ENCODE assay signal across 12 cellular contexts in genomic region chr17:5241861-5242671, GRCh38. TPM values are rescaled to one million over a fixed set of nuclear protein-coding genes. Genes with fewer than 3 reads are reported as not detected.
DNase-seq lines count a peak whose midpoint lies in the region; ATAC-seq and TF ChIP-seq lines count a peak whose summit lies in the region.
"Had no signal": no experiment of that assay in that cellular context is flagged by ENCODE, and none has a peak within 500 bp of the region (broad histone marks: within the 10 kb centered on the region; RNA-seq: fewer than 3 reads in every experiment).

No MANE protein-coding gene starts in this region.

- no peaks in the 10 kb centered on the region for H3K4me1 ChIP-seq in muscle layer of duodenum (ENCODE audit: control insufficient read depth in 1 of 2, insufficient read depth in 2 of 2, low read length in 2 of 2)

- H3K9me3 ChIP-seq in muscle layer of duodenum (ENCODE audit: control insufficient read depth in 1 of 2, low read length in 2 of 2), result no peaks in the 10 kb centered on the region

- in situ Hi-C loops in GM13977 (cut with MboI; ENCODE audit: low pct_unique_long_range_greater_than_20kb, low sequenced_read_pairs, unreplicated experiment), result no loop called here

- peak overlapping the region; percentile 51 for H3K27ac ChIP-seq in muscle layer of duodenum (ENCODE audit: low read length)
- H3K27ac ChIP-seq: VCaP had no signal

- peak overlapping the region; percentile 56 to 62 for H3K4me3 Mint-ChIP-seq in activated T-cell treated with anti-CD3 and anti-CD28 coated beads, Interleukin-2, amount 50 U/mL, for 72 hours
- no peak overlapping the region for H3K4me3 Mint-ChIP-seq in activated T-helper 2 cell treated with anti-CD3 and anti-CD28 coated beads, Interferon-gamma antibody, Interleukin-2, Interleukin-4, amounts not matched to agents 10 μg/mL and 5 μg/mL and 100 μg/mL, durations not matched to agents 14 hours and 24 hours and 36 hours (ENCODE audit: low read depth)
- H3K4me3 Mint-ChIP-seq: dendritic cell treated with granulocyte-macrophage colony-stimulating factor and Interleukin-4, amounts not matched to agents 40 ng/mL and 50 ng/mL, for 4 days; mesothelial cell of epicardium had no signal

- no peaks in the 10 kb centered on the region for H3K27me3 ChIP-seq in muscle layer of duodenum (ENCODE audit: low read depth, low read length)

- H3K9me3 Mint-ChIP-seq in activated T-cell treated with anti-CD3 and anti-CD28 coated beads, Interleukin-2, amount 50 U/mL, for 72 hours, result peaks cover 0 to 2% of the 10 kb centered on the region in 2 donors
- no peaks in the 10 kb centered on the region for H3K9me3 Mint-ChIP-seq in activated T-helper 2 cell treated with anti-CD3 and anti-CD28 coated beads, Interferon-gamma antibody, Interleukin-2, Interleukin-4, amounts not matched to agents 10 μg/mL and 5 μg/mL and 100 μg/mL, durations not matched to agents 14 hours and 24 hours and 36 hours
- H3K9me3 Mint-ChIP-seq: dendritic cell treated with granulocyte-macrophage colony-stimulating factor and Interleukin-4, amounts not matched to agents 40 ng/mL and 50 ng/mL, for 4 days; mesothelial cell of epicardium had no signal

- peak overlapping the region; percentile 84 for H3K27ac Mint-ChIP-seq in activated T-cell treated with anti-CD3 and anti-CD28 coated beads, Interleukin-2, amount 50 U/mL, for 72 hours
- no peak overlapping the region for H3K27ac Mint-ChIP-seq in activated T-helper 2 cell treated with anti-CD3 and anti-CD28 coated beads, Interferon-gamma antibody, Interleukin-2, Interleukin-4, amounts not matched to agents 10 μg/mL and 5 μg/mL and 100 μg/mL, durations not matched to agents 14 hours and 24 hours and 36 hours
- H3K27ac Mint-ChIP-seq: dendritic cell treated with granulocyte-macrophage colony-stimulating factor and Interleukin-4, amounts not matched to agents 40 ng/mL and 50 ng/mL, for 4 days; mesothelial cell of epicardium had no signal

- peak; percentile 68 for ATAC-seq in GM21786 (IDR thresholded peaks at IDR 0.05; ENCODE audit: unreplicated experiment)
- ATAC-seq in activated T-cell treated with anti-CD3 and anti-CD28 coated beads, Interleukin-2, amount 50 U/mL, for 72 hours (replicated peaks in 1 of 2), result peak in 1 of 2 donors; percentile 40

- no peaks in the 10 kb centered on the region for H3K27me3 Mint-ChIP-seq in activated T-cell treated with anti-CD3 and anti-CD28 coated beads, Interleukin-2, amount 50 U/mL, for 72 hours (ENCODE audit: low read depth)
- H3K27me3 Mint-ChIP-seq in activated T-helper 2 cell treated with anti-CD3 and anti-CD28 coated beads, Interferon-gamma antibody, Interleukin-2, Interleukin-4, amounts not matched to agents 10 μg/mL and 5 μg/mL and 100 μg/mL, durations not matched to agents 14 hours and 24 hours and 36 hours (ENCODE audit: low read depth), result no peaks in the 10 kb centered on the region

- H3K4me3 ChIP-seq in muscle layer of duodenum (ENCODE audit: low read depth in 1 of 2, low read length in 2 of 2), result peak overlapping the region in 1 of 2 donors; percentile 21

- no peaks in the 10 kb centered on the region for H3K36me3 Mint-ChIP-seq in activated T-cell treated with anti-CD3 and anti-CD28 coated beads, Interleukin-2, amount 50 U/mL, for 72 hours (ENCODE audit: insufficient read depth in 2 of 2)
- no peaks in the 10 kb centered on the region for H3K36me3 Mint-ChIP-seq in activated T-helper 2 cell treated with anti-CD3 and anti-CD28 coated beads, Interferon-gamma antibody, Interleukin-2, Interleukin-4, amounts not matched to agents 10 μg/mL and 5 μg/mL and 100 μg/mL, durations not matched to agents 14 hours and 24 hours and 36 hours (ENCODE audit: low read depth)
- H3K36me3 Mint-ChIP-seq: mesothelial cell of epicardium had no signal

- H3K4me1 Mint-ChIP-seq in activated T-cell treated with anti-CD3 and anti-CD28 coated beads, Interleukin-2, amount 50 U/mL, for 72 hours (ENCODE audit: low read depth), result peaks cover 25% of the 10 kb centered on the region
- H3K4me1 Mint-ChIP-seq in activated T-helper 2 cell treated with anti-CD3 and anti-CD28 coated beads, Interferon-gamma antibody, Interleukin-2, Interleukin-4, amounts not matched to agents 10 μg/mL and 5 μg/mL and 100 μg/mL, durations not matched to agents 14 hours and 24 hours and 36 hours (ENCODE audit: low read depth), result peaks cover 4% of the 10 kb centered on the region
- H3K4me1 Mint-ChIP-seq: mesothelial cell of epicardium had no signal

- H3K36me3 ChIP-seq in muscle layer of duodenum (ENCODE audit: control insufficient read depth in 1 of 2, insufficient read depth in 2 of 2, low read length in 2 of 2), result no peaks in the 10 kb centered on the region

- no peak for TF ChIP-seq CTCF in GM13977 (IDR thresholded peaks at IDR 0.05; ENCODE audit: extremely low read depth, insufficient read depth, missing control alignments)

- DNase-seq in GM13977 (ENCODE audit: low spot score) (peak; percentile 65), DMS79 treated with DMSO at 0.1 percent for 48 hours (lab: John Stamatoyannopoulos, UW) (no peak), globus pallidus (ENCODE audit: low spot score) (no peak), CD1c-positive myeloid dendritic cell (ENCODE audit: extremely low spot score) (no peak)
- no peak for DNase-seq in activated T-cell treated with anti-CD3 and anti-CD28 coated beads, Interleukin-2, amount 50 U/mL, for 72 hours
- no peak for DNase-seq in activated T-helper 2 cell treated with anti-CD3 and anti-CD28 coated beads, Interferon-gamma antibody, Interleukin-2, Interleukin-4, amounts not matched to agents 10 μg/mL and 5 μg/mL and 100 μg/mL, durations not matched to agents 14 hours and 24 hours and 36 hours (ENCODE audit: low spot score)
- DNase-seq: NCI-H2171 treated with DMSO at 0.1 percent for 48 hours had no signal

- intact Hi-C loops in activated T-helper 2 cell treated with anti-CD3 and anti-CD28 coated beads, Interferon-gamma antibody, Interleukin-2, Interleukin-4, amounts not matched to agents 10 μg/mL and 5 μg/mL and 100 μg/mL, durations not matched to agents 14 hours and 24 hours and 36 hours (cut with micrococcal nuclease), result no loop called here

RNA-seq across cellular contexts. Expression of gene SCIMP, which starts 7.4 kb away (rescaled TPM):
- not detected for total RNA-seq in activated T-cell treated with anti-CD3 and anti-CD28 coated beads, Interleukin-2, amount 50 U/mL, for 72 hours
- total RNA-seq in activated T-helper 2 cell treated with anti-CD3 and anti-CD28 coated beads, Interferon-gamma antibody, Interleukin-2, Interleukin-4, amounts not matched to agents 10 μg/mL and 5 μg/mL and 100 μg/mL, durations not matched to agents 14 hours and 24 hours and 36 hours, result not detected in 2 replicates
- total RNA-seq: mesothelial cell of epicardium had no signal

RNA-seq across cellular contexts. Expression of gene RABEP1, which starts 40.0 kb away (rescaled TPM):
- total RNA-seq in activated T-cell treated with anti-CD3 and anti-CD28 coated beads, Interleukin-2, amount 50 U/mL, for 72 hours, result 10 to 100 TPM; 39.1 to 43.2 TPM
- total RNA-seq in activated T-helper 2 cell treated with anti-CD3 and anti-CD28 coated beads, Interferon-gamma antibody, Interleukin-2, Interleukin-4, amounts not matched to agents 10 μg/mL and 5 μg/mL and 100 μg/mL, durations not matched to agents 14 hours and 24 hours and 36 hours, result 45.8 and 53.2 TPM in 2 replicates

RNA-seq across cellular contexts. Expression of gene ZNF594, which starts 50.4 kb away (rescaled TPM):
- 1 to 10 TPM; 5.3 to 7.8 TPM for total RNA-seq in activated T-cell treated with anti-CD3 and anti-CD28 coated beads, Interleukin-2, amount 50 U/mL, for 72 hours
- 8.0 and 8.9 TPM in 2 replicates for total RNA-seq in activated T-helper 2 cell treated with anti-CD3 and anti-CD28 coated beads, Interferon-gamma antibody, Interleukin-2, Interleukin-4, amounts not matched to agents 10 μg/mL and 5 μg/mL and 100 μg/mL, durations not matched to agents 14 hours and 24 hours and 36 hours
